In the genomic region with DNA sequence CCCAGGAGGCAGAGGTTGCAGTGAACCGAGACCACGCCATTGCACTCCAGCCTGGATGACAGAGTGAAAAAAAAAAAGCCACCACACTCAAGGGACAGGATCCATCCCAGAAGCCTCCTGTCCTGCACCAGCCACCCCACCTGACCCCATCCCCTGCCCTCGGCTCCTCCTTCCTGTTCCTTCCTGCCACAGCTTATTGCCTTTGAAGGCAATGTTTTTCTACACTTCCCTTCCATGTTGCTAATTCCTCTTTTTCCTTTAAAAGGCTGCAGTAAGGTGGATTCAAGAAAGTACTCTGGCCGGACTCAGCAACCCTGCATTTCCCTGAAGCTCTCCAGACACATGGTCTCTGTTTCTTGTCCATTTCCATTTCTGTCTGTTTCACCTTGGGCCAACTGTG, we compare ENCODE assay signal across 1 cellular context.
TF ChIP-seq lines count a peak whose summit lies in the region.

No MANE protein-coding gene starts in this region.

TF ChIP-seq in GM23338, 12 proteins besides CTCF, POLR2A, EP300 and RAD21 (continued from another document):
- no peak for TF ChIP-seq REST (IDR thresholded peaks at IDR 0.05; ENCODE audit: unreplicated experiment)
- no peak for TF ChIP-seq EZH2 (IDR thresholded peaks at IDR 0.05; ENCODE audit: low read depth, unreplicated experiment)
